21 cellular contexts compared by ENCODE assay signal in genomic region chr14:97290977-97291376, GRCh38.
"Had no signal": no experiment of that assay in that cellular context is flagged by ENCODE, and none has a peak within 500 bp of the region (broad histone marks: within the 10 kb centered on the region; RNA-seq: fewer than 3 reads in every experiment).

No MANE protein-coding gene starts in this region.

- ATAC-seq: activated T-cell treated with anti-CD3 and anti-CD28 coated beads, Interleukin-2, amount 50 U/mL, for 4 hours; esophagus mucosa; gastroesophageal sphincter; heart left ventricle; left ventricle myocardium superior; mucosa of descending colon; psoas muscle; right cardiac atrium had no signal

- FAIRE-seq: TTC549 had no signal

- H3K36me3 Mint-ChIP-seq: activated CD4-positive, alpha-beta memory T cell treated with anti-CD3 and anti-CD28 coated beads for 36 hours; activated naive CD4-positive, alpha-beta T cell treated with anti-CD3 and anti-CD28 coated beads, Interleukin-2, amount 10 ng/mL, durations not matched to agents 7 days and 5 days; memory B cell; naive B cell; type B pancreatic cell had no signal

- H3K4me3 ChIP-seq: adrenal gland, gastroesophageal sphincter, heart left ventricle, mucosa of descending colon, psoas muscle, stomach, testis had no signal

- H3K4me3 Mint-ChIP-seq: activated CD4-positive, alpha-beta memory T cell treated with anti-CD3 and anti-CD28 coated beads for 36 hours; activated naive CD4-positive, alpha-beta T cell treated with anti-CD3 and anti-CD28 coated beads, Interleukin-2, amount 10 ng/mL, durations not matched to agents 7 days and 5 days; activated T-cell treated with anti-CD3 and anti-CD28 coated beads, Interleukin-2, amount 50 U/mL, for 4 hours; memory B cell; naive B cell; type B pancreatic cell had no signal

- H3K36me3 ChIP-seq: adrenal gland, gastroesophageal sphincter, heart left ventricle, stomach had no signal

- DNase-seq: activated CD4-positive, alpha-beta memory T cell treated with anti-CD3 and anti-CD28 coated beads for 36 hours; activated CD4-positive, alpha-beta T cell treated with anti-CD3 and anti-CD28 coated beads for 4 hours; activated effector memory CD4-positive, alpha-beta T cell treated with Interleukin-2 at 50 U/mL for 16 hours; activated naive CD4-positive, alpha-beta T cell treated with anti-CD3 and anti-CD28 coated beads, Interleukin-2, amount 10 ng/mL, durations not matched to agents 7 days and 5 days; activated T-cell treated with anti-CD3 and anti-CD28 coated beads, Interleukin-2, amount 50 U/mL, for 4 hours; adrenal gland; effector CD4-positive, alpha-beta T cell; heart left ventricle; left ventricle myocardium superior; mucosa of descending colon; naive B cell; psoas muscle; right cardiac atrium; stimulated activated CD4-positive, alpha-beta T cell treated with anti-CD3 and anti-CD28 coated beads, Interleukin-2, amount 100 ng/mL, for 24 hours; stomach; testis had no signal

- H3K27me3 ChIP-seq: testis had no signal

- H3K4me1 ChIP-seq: adrenal gland, gastroesophageal sphincter, heart left ventricle, psoas muscle, stomach, testis had no signal

- H3K9me3 ChIP-seq: adrenal gland, gastroesophageal sphincter, heart left ventricle, mucosa of descending colon, psoas muscle, stomach, testis had no signal

- H3K27ac ChIP-seq: adrenal gland, gastroesophageal sphincter, heart left ventricle, psoas muscle, stomach, testis had no signal

- H3K9me3 Mint-ChIP-seq: activated CD4-positive, alpha-beta memory T cell treated with anti-CD3 and anti-CD28 coated beads for 36 hours; activated naive CD4-positive, alpha-beta T cell treated with anti-CD3 and anti-CD28 coated beads, Interleukin-2, amount 10 ng/mL, durations not matched to agents 7 days and 5 days; activated T-cell treated with anti-CD3 and anti-CD28 coated beads, Interleukin-2, amount 50 U/mL, for 4 hours; type B pancreatic cell had no signal

- H3K4me1 Mint-ChIP-seq: memory B cell, naive B cell had no signal

- H3K27ac Mint-ChIP-seq: activated CD4-positive, alpha-beta memory T cell treated with anti-CD3 and anti-CD28 coated beads for 36 hours; activated naive CD4-positive, alpha-beta T cell treated with anti-CD3 and anti-CD28 coated beads, Interleukin-2, amount 10 ng/mL, durations not matched to agents 7 days and 5 days; memory B cell; naive B cell; type B pancreatic cell had no signal
